In genomic region chr7:105122619-105123018, GRCh38 we compare ENCODE assay signal across 14 cellular contexts.
"Had no signal": no experiment of that assay in that cellular context is flagged by ENCODE, and none has a peak within 500 bp of the region (broad histone marks: within the 10 kb centered on the region; RNA-seq: fewer than 3 reads in every experiment).

No MANE protein-coding gene starts in this region.

- H3K4me3 ChIP-seq: cardiac muscle cell, colonic mucosa, gastrocnemius medialis, left ventricle myocardium inferior, right atrium auricular region, SJCRH30, tibial nerve had no signal

- H3K9me3 Mint-ChIP-seq: T-helper 2 cell treated with Interferon-gamma antibody and Interleukin-4, amounts not matched to agents 5 μg/mL and 100 μg/mL, for 36 hours had no signal

- H3K4me3 Mint-ChIP-seq: T-helper 2 cell treated with Interferon-gamma antibody and Interleukin-4, amounts not matched to agents 5 μg/mL and 100 μg/mL, for 36 hours had no signal

- H3K36me3 ChIP-seq: colonic mucosa had no signal

- H3K4me1 ChIP-seq: colonic mucosa, right atrium auricular region had no signal

- DNase-seq: activated CD4-positive, alpha-beta T cell treated with anti-CD3 and anti-CD28 coated beads for 48 hours; activated naive CD4-positive, alpha-beta T cell; colonic mucosa; effector CD4-positive, alpha-beta T cell; gastrocnemius medialis; islet precursor cell; left ventricle myocardium inferior; small intestine had no signal

- H3K27ac Mint-ChIP-seq: T-helper 2 cell treated with Interferon-gamma antibody and Interleukin-4, amounts not matched to agents 5 μg/mL and 100 μg/mL, for 36 hours had no signal

- H3K27me3 ChIP-seq: cardiac muscle cell, colonic mucosa, gastrocnemius medialis, neutrophil, right atrium auricular region, SJCRH30, tibial nerve had no signal

- H3K27ac ChIP-seq: cardiac muscle cell, colonic mucosa, gastrocnemius medialis, left ventricle myocardium inferior, neutrophil, right atrium auricular region, SJCRH30, tibial nerve had no signal

- H3K9me3 ChIP-seq: colonic mucosa, gastrocnemius medialis, left ventricle myocardium inferior, neutrophil, right atrium auricular region, SJCRH30, tibial nerve had no signal

- ATAC-seq: gastrocnemius medialis had no signal
